In genomic region chr7:80532153-80532552, GRCh38 we compare ENCODE assay signal across 9 cellular contexts. TPM values are rescaled to one million over a fixed set of nuclear protein-coding genes. Genes with fewer than 3 reads are reported as not detected.
"Had no signal": no experiment of that assay in that cellular context is flagged by ENCODE, and none has a peak within 500 bp of the region (broad histone marks: within the 10 kb centered on the region; RNA-seq: fewer than 3 reads in every experiment).

No MANE protein-coding gene starts in this region.

- ATAC-seq: GM12878 had no signal

- FAIRE-seq: G401.6, GM12878, GM12891, GM12892, GM18507, GM19239 had no signal

- H3K4me3 ChIP-seq: GM12878 had no signal

- DNase-seq: GDM1, GF-D8 had no signal

RNA-seq across cellular contexts. Expression of gene GNAT3, which starts 20.3 kb away (rescaled TPM):
- total RNA-seq: G401 had no signal
